In genomic region chr2:9771101-9771449, GRCh38 we compare ENCODE assay signal across 1 cellular context.
A peak's percentile ranks its signal among the peaks of the same experiment; 100 is the strongest.
TF ChIP-seq lines count a peak whose summit lies in the region.

No MANE protein-coding gene starts in this region.

TF ChIP-seq in HepG2, 621 proteins besides CTCF, POLR2A, EP300 and RAD21 (continued from another document):
- 0 out of 2 replicates have a peak, but pooled peaks have one; percentile 2 for TF ChIP-seq UBTF (CRISPR knock-in tag; IDR thresholded peaks at IDR 0.05)
